7 cellular contexts compared by ENCODE assay signal in the genomic region with DNA sequence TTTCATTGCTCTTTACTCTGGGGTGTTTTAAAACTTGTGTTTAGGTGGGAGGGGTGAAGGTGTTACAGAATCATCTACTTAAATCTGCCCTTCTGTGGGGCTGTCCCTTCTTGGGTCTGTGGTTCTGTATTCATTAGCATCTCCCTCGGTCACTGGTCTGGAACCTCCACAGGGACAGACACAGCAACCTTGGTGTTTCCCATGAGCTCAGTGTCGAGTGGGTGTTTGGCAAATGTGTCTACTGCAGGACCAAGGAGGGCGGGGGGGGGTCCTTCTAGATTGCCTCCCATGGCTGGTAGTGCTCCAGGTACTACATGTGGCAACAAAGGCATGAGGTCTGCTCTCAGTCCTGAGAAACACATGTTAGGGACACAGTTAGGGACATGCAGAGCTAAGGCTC.
"Had no signal": no experiment of that assay in that cellular context is flagged by ENCODE, and none has a peak within 500 bp of the region (broad histone marks: within the 10 kb centered on the region; RNA-seq: fewer than 3 reads in every experiment).

No MANE protein-coding gene starts in this region.

- H3K4me3 ChIP-seq: K562 had no signal

- H3K9me3 Mint-ChIP-seq: IgD-negative memory B cell had no signal

- ATAC-seq: HepG2, K562 had no signal

- DNase-seq: IMR-90, KBM-7, KG1 had no signal

- H3K4me3 Mint-ChIP-seq: IgD-negative memory B cell had no signal

- H3K27ac ChIP-seq: HL-60 had no signal

- H3K27me3 Mint-ChIP-seq: IgD-negative memory B cell had no signal

- H3K36me3 Mint-ChIP-seq: IgD-negative memory B cell had no signal
